8 cellular contexts compared by ENCODE assay signal in the genomic region with DNA sequence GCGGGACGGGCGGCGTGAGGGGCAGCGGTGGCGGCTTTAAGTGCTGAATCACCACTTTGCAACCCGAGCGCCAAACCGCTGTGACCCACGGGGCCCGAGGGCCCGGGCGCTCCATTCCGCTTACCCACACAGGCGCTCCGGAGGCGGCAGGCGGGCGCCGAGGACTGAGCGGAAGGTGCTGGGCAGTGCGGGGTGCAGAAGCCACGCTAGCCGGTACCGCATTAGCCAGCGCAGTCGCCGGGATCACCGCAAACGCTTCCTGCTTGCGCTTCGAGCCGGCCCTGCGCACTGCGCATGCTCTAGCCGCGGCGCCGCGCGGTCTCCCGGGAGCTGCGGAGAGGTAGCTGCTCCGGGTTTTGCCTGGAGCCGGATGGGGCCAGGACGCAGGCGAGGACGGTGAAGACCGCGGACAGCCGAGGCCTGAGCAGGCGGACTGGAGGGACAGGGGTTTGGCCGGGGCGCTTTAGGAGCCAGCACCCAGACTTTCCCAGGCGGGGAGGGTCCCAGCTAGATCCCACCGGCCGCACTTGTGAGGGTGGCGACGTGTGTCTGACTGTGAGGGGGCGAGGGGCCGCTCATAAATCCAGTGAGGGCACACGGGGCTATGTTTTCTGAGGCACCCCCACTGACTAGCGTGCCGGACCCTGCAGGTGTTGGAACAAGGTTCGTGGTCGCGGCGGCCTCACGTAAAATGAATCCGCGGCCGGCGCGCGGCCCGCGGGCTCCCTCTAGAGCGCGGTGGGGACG. TPM values are rescaled to one million over a fixed set of nuclear protein-coding genes. Genes with fewer than 3 reads are reported as not detected.
DNase-seq lines count a peak whose midpoint lies in the region; ATAC-seq and TF ChIP-seq lines count a peak whose summit lies in the region.

A gene (minus strand): TSS at position 296 of the 747 bp plus-strand sequence. CDS start 74 bp downstream, at position 222.

- POLR2A ChIA-PET in activated CD4-positive, alpha-beta T cell treated with anti-CD3 and anti-CD28 coated beads for 36 hours (lab: Charles Lee) = interaction anchor here (0.6 to 1.4 kb wide), 5 partner anchors 17 to 283 kb away, joined by 3 to 11 read pairs (median 4); a partner anchor contains a TSS

- ATAC-seq in GM18861 (IDR thresholded peaks at IDR 0.05; ENCODE audit: unreplicated experiment) = peak; percentile 56
- ATAC-seq in HG03097 (IDR thresholded peaks at IDR 0.05; ENCODE audit: low FRiP score, unreplicated experiment) = peak; percentile 66
- peak; percentile 85 for ATAC-seq in activated CD4-positive, alpha-beta T cell treated with anti-CD3 and anti-CD28 coated beads for 36 hours
- peak; percentile 92 for ATAC-seq in left colon

- H3K36me3 Mint-ChIP-seq in activated CD4-positive, alpha-beta T cell treated with anti-CD3 and anti-CD28 coated beads for 36 hours (ENCODE audit: low read depth) = peaks cover 8% of the 10 kb centered on the region

- intact Hi-C loops in activated CD4-positive, alpha-beta T cell treated with anti-CD3 and anti-CD28 coated beads for 36 hours (cut with DNase I, micrococcal nuclease) = loop anchor here (1.0 to 10.0 kb wide), 5 partner anchors 17 to 489 kb away; a partner anchor contains a TSS
- intact Hi-C loops in left colon (cut with DNase I, micrococcal nuclease) = loop anchor here in 1 of 2 donors (2.0 kb wide), 1 partner anchor 57 kb away; no protein-coding TSS in a partner anchor

- H3K9me3 Mint-ChIP-seq in activated CD4-positive, alpha-beta T cell treated with anti-CD3 and anti-CD28 coated beads for 36 hours (ENCODE audit: low read depth) = no peaks in the 10 kb centered on the region

- DNase-seq in AG09309 (ENCODE audit: low read depth) (no peak), NCI-H345 (lab: John Stamatoyannopoulos, UW) (peak; percentile 75), choroid plexus epithelial cell (ENCODE audit: low read depth) (peak; percentile 92), left colon (peak; percentile 88 to 90)
- peak; percentile 90 for DNase-seq in activated CD4-positive, alpha-beta T cell treated with anti-CD3 and anti-CD28 coated beads for 36 hours
- DNase-seq in stimulated activated CD4-positive, alpha-beta T cell treated with anti-CD3 and anti-CD28 coated beads, Interleukin-1b, Interleukin-23, amount 100 ng/mL, for 48 hours = peak; percentile 84

- H3K27ac Mint-ChIP-seq in activated CD4-positive, alpha-beta T cell treated with anti-CD3 and anti-CD28 coated beads for 36 hours = peak within 1 kb of the TSS; percentile 88

- H3K4me3 ChIP-seq in AG09309 (ENCODE audit: control insufficient read depth, low read depth, low read length) = peak within 1 kb of the TSS; percentile 100
- H3K4me3 ChIP-seq in choroid plexus epithelial cell (ENCODE audit: low read depth, low read length) = peak within 1 kb of the TSS; percentile 88

- peak within 1 kb of the TSS; percentile 77 for H3K4me3 Mint-ChIP-seq in activated CD4-positive, alpha-beta T cell treated with anti-CD3 and anti-CD28 coated beads for 36 hours

- TF ChIP-seq CTCF in AG09309 (IDR thresholded peaks at IDR 0.05; ENCODE audit: control insufficient read depth, insufficient read depth, low read depth, low read length, missing control alignments) (peak; percentile 94), choroid plexus epithelial cell (conservative IDR thresholded peaks at IDR 0.05; ENCODE audit: low read depth, low read length) (peak; percentile 90)

- H3K4me1 Mint-ChIP-seq in activated CD4-positive, alpha-beta T cell treated with anti-CD3 and anti-CD28 coated beads for 36 hours = peaks cover 38% of the 10 kb centered on the region

- CTCF ChIA-PET in activated CD4-positive, alpha-beta T cell treated with anti-CD3 and anti-CD28 coated beads for 36 hours (lab: Charles Lee) = interaction anchor here (0.6 to 3.9 kb wide), 24 partner anchors 8 to 486 kb away, joined by 3 to 38 read pairs (median 4); no protein-coding TSS in a partner anchor

- H3K27me3 Mint-ChIP-seq in activated CD4-positive, alpha-beta T cell treated with anti-CD3 and anti-CD28 coated beads for 36 hours = no peaks in the 10 kb centered on the region

RNA-seq across cellular contexts. Expression of the gene that starts here (rescaled TPM):
- total RNA-seq in activated CD4-positive, alpha-beta T cell treated with anti-CD3 and anti-CD28 coated beads for 36 hours = 10 to 100 TPM; 30.8 to 35.5 TPM
- total RNA-seq in left colon = 10 to 100 TPM; 40.4 to 43.5 TPM
